18 cellular contexts compared by ENCODE assay signal in genomic region chr11:60889869-60890311, GRCh38. TPM values are rescaled to one million over a fixed set of nuclear protein-coding genes. Genes with fewer than 3 reads are reported as not detected.
DNase-seq lines count a peak whose midpoint lies in the region; ATAC-seq and TF ChIP-seq lines count a peak whose summit lies in the region.
"Had no signal": no experiment of that assay in that cellular context is flagged by ENCODE, and none has a peak within 500 bp of the region (broad histone marks: within the 10 kb centered on the region; RNA-seq: fewer than 3 reads in every experiment).

No MANE protein-coding gene starts in this region.

- H3K27me3 ChIP-seq in H7 (ENCODE audit: control insufficient read depth, insufficient read depth, low read length), result no peaks in the 10 kb centered on the region
- H3K27me3 ChIP-seq: adrenal gland, testis had no signal

- ATAC-seq in HG02763 (IDR thresholded peaks at IDR 0.05; ENCODE audit: unreplicated experiment), result no peak

- peaks cover 34% of the 10 kb centered on the region for H3K36me3 Mint-ChIP-seq in activated CD4-positive, alpha-beta memory T cell treated with anti-CD3 and anti-CD28 coated beads, Interleukin-2, amount 10 ng/mL, durations not matched to agents 7 days and 5 days (ENCODE audit: low read depth)
- peaks cover 43% of the 10 kb centered on the region for H3K36me3 Mint-ChIP-seq in activated CD4-positive, alpha-beta memory T cell treated with anti-CD3 and anti-CD28 coated beads for 36 hours
- peaks cover 30% of the 10 kb centered on the region for H3K36me3 Mint-ChIP-seq in neural crest cell (ENCODE audit: low read depth)

- peaks cover 6% of the 10 kb centered on the region for H3K36me3 ChIP-seq in H7 (replicated peaks; ENCODE audit: control insufficient read depth, insufficient read depth, low read length)

- H3K4me3 ChIP-seq in H7 (ENCODE audit: insufficient read depth, low read depth, low read length), result no peak overlapping the region
- H3K4me3 ChIP-seq: adrenal gland, testis had no signal

- peak overlapping the region; percentile 58 for H3K27ac ChIP-seq in VCaP
- H3K27ac ChIP-seq: adrenal gland, testis had no signal

- H3K27me3 Mint-ChIP-seq in activated CD4-positive, alpha-beta memory T cell treated with anti-CD3 and anti-CD28 coated beads, Interleukin-2, amount 10 ng/mL, durations not matched to agents 7 days and 5 days, result no peaks in the 10 kb centered on the region
- H3K27me3 Mint-ChIP-seq in activated CD4-positive, alpha-beta memory T cell treated with anti-CD3 and anti-CD28 coated beads for 36 hours, result no peaks in the 10 kb centered on the region
- H3K27me3 Mint-ChIP-seq in neural crest cell (ENCODE audit: low read depth), result no peaks in the 10 kb centered on the region
- H3K27me3 Mint-ChIP-seq: activated B cell treated with CpG ODN at 0.5 μM for 24 hours; CD4-positive, alpha-beta memory T cell had no signal

- no peak overlapping the region for H3K4me3 Mint-ChIP-seq in activated CD4-positive, alpha-beta memory T cell treated with anti-CD3 and anti-CD28 coated beads, Interleukin-2, amount 10 ng/mL, durations not matched to agents 7 days and 5 days
- no peak overlapping the region for H3K4me3 Mint-ChIP-seq in activated CD4-positive, alpha-beta memory T cell treated with anti-CD3 and anti-CD28 coated beads for 36 hours
- no peak overlapping the region for H3K4me3 Mint-ChIP-seq in neural crest cell
- H3K4me3 Mint-ChIP-seq: activated B cell treated with CpG ODN at 0.5 μM for 24 hours; CD4-positive, alpha-beta memory T cell; nephron had no signal

- peak overlapping the region; percentile 3 for H3K27ac Mint-ChIP-seq in activated CD4-positive, alpha-beta memory T cell treated with anti-CD3 and anti-CD28 coated beads, Interleukin-2, amount 10 ng/mL, durations not matched to agents 7 days and 5 days
- H3K27ac Mint-ChIP-seq in activated CD4-positive, alpha-beta memory T cell treated with anti-CD3 and anti-CD28 coated beads for 36 hours, result no peak overlapping the region
- peak overlapping the region; percentile 72 for H3K27ac Mint-ChIP-seq in neural crest cell (ENCODE audit: unreplicated experiment)
- H3K27ac Mint-ChIP-seq: activated B cell treated with CpG ODN at 0.5 μM for 24 hours, nephron had no signal

- H3K4me1 Mint-ChIP-seq in activated CD4-positive, alpha-beta memory T cell treated with anti-CD3 and anti-CD28 coated beads, Interleukin-2, amount 10 ng/mL, durations not matched to agents 7 days and 5 days, result peaks cover 7% of the 10 kb centered on the region
- no peaks in the 10 kb centered on the region for H3K4me1 Mint-ChIP-seq in activated CD4-positive, alpha-beta memory T cell treated with anti-CD3 and anti-CD28 coated beads for 36 hours (ENCODE audit: low read depth)
- no peaks in the 10 kb centered on the region for H3K4me1 Mint-ChIP-seq in neural crest cell
- H3K4me1 Mint-ChIP-seq: activated B cell treated with CpG ODN at 0.5 μM for 24 hours, nephron had no signal

- TF ChIP-seq CTCF in VCaP (conservative IDR thresholded peaks at IDR 0.05) (no peak), neural crest cell (conservative IDR thresholded peaks at IDR 0.05) (no peak)

- DNase-seq in activated CD4-positive, alpha-beta memory T cell treated with anti-CD3 and anti-CD28 coated beads, Interleukin-2, amount 10 ng/mL, durations not matched to agents 7 days and 5 days, result no peak
- DNase-seq in activated CD4-positive, alpha-beta memory T cell treated with anti-CD3 and anti-CD28 coated beads for 36 hours, result no peak
- no peak for DNase-seq in neural crest cell (ENCODE audit: low read depth, low spot score)
- DNase-seq in H7, result no peak
- DNase-seq: activated B cell treated with CpG ODN at 0.5 μM for 24 hours; CD4-positive, alpha-beta memory T cell; NCI-H1092 treated with DMSO at 0.1 percent for 48 hours; NCI-H748 treated with DMSO at 0.1 percent for 48 hours; retina; SW 1271; testis had no signal

- CTCF ChIA-PET in activated CD4-positive, alpha-beta memory T cell treated with anti-CD3 and anti-CD28 coated beads, Interleukin-2, amount 10 ng/mL, durations not matched to agents 7 days and 5 days (lab: Charles Lee), result interaction anchor here (0.9 to 5.3 kb wide), 3 partner anchors 9 to 61 kb away, joined by 3 to 281 read pairs (median 6); no protein-coding TSS in a partner anchor
- CTCF ChIA-PET in activated CD4-positive, alpha-beta memory T cell treated with anti-CD3 and anti-CD28 coated beads for 36 hours (lab: Charles Lee), result interaction anchor here (0.7 to 3.6 kb wide), 4 partner anchors 9 to 73 kb away, joined by 3 to 24 read pairs (median 10); no protein-coding TSS in a partner anchor

- intact Hi-C loops in activated CD4-positive, alpha-beta memory T cell treated with anti-CD3 and anti-CD28 coated beads for 36 hours (cut with micrococcal nuclease), result no loop called here

- POLR2A ChIA-PET in activated CD4-positive, alpha-beta memory T cell treated with anti-CD3 and anti-CD28 coated beads, Interleukin-2, amount 10 ng/mL, durations not matched to agents 7 days and 5 days (lab: Charles Lee), result interaction anchor here (1.2 to 1.8 kb wide), 2 partner anchors 9 to 14 kb away, joined by 4 to 6 read pairs; no protein-coding TSS in a partner anchor
- POLR2A ChIA-PET in activated CD4-positive, alpha-beta memory T cell treated with anti-CD3 and anti-CD28 coated beads for 36 hours (lab: Charles Lee), result interaction anchor here (1.3 kb wide), 1 partner anchor 12 kb away, joined by 4 read pairs; no protein-coding TSS in a partner anchor

- H3K9me3 Mint-ChIP-seq in activated CD4-positive, alpha-beta memory T cell treated with anti-CD3 and anti-CD28 coated beads, Interleukin-2, amount 10 ng/mL, durations not matched to agents 7 days and 5 days, result no peaks in the 10 kb centered on the region
- H3K9me3 Mint-ChIP-seq in activated CD4-positive, alpha-beta memory T cell treated with anti-CD3 and anti-CD28 coated beads for 36 hours, result no peaks in the 10 kb centered on the region
- no peaks in the 10 kb centered on the region for H3K9me3 Mint-ChIP-seq in neural crest cell
- H3K9me3 Mint-ChIP-seq: activated B cell treated with CpG ODN at 0.5 μM for 24 hours; CD4-positive, alpha-beta memory T cell had no signal

RNA-seq across cellular contexts. Expression of gene PRPF19, which starts 16.5 kb away (rescaled TPM):
- total RNA-seq in activated CD4-positive, alpha-beta memory T cell treated with anti-CD3 and anti-CD28 coated beads, Interleukin-2, amount 10 ng/mL, durations not matched to agents 7 days and 5 days, result 100 to 1,000 TPM in 1 of 2 experiments, 10 to 100 TPM in 1; 99.2 to 103 TPM
- 100 to 1,000 TPM; 127 to 139 TPM for total RNA-seq in activated CD4-positive, alpha-beta memory T cell treated with anti-CD3 and anti-CD28 coated beads for 36 hours
- total RNA-seq in neural crest cell, result 183 and 189 TPM in 2 replicates
- total RNA-seq in H7 (2014; rRNA removed; shearing (Covaris generic)), result 93.8 and 123 TPM in 2 replicates

RNA-seq across cellular contexts. Expression of gene ZP1, which starts 22.5 kb away (rescaled TPM):
- total RNA-seq in activated CD4-positive, alpha-beta memory T cell treated with anti-CD3 and anti-CD28 coated beads, Interleukin-2, amount 10 ng/mL, durations not matched to agents 7 days and 5 days, result under 1 TPM in 1 of 2 experiments, not detected in 1; 0.18 TPM
- total RNA-seq in activated CD4-positive, alpha-beta memory T cell treated with anti-CD3 and anti-CD28 coated beads for 36 hours, result not detected
- not detected in 2 replicates for total RNA-seq in neural crest cell
- total RNA-seq in H7 (2014; rRNA removed; shearing (Covaris generic)), result not detected in 2 replicates
- total RNA-seq: A673, activated B cell treated with CpG ODN at 0.5 μM for 24 hours, frontal cortex, lung microvascular endothelial cell had no signal

RNA-seq across cellular contexts. Expression of gene TMEM109, which starts 24.1 kb away (rescaled TPM):
- total RNA-seq in activated CD4-positive, alpha-beta memory T cell treated with anti-CD3 and anti-CD28 coated beads, Interleukin-2, amount 10 ng/mL, durations not matched to agents 7 days and 5 days, result 100 to 1,000 TPM; 101 to 110 TPM
- 100 to 1,000 TPM; 101 to 106 TPM for total RNA-seq in activated CD4-positive, alpha-beta memory T cell treated with anti-CD3 and anti-CD28 coated beads for 36 hours
- 64.4 and 65.6 TPM in 2 replicates for total RNA-seq in neural crest cell
- 30.6 and 35.1 TPM in 2 replicates for total RNA-seq in H7 (2014; rRNA removed; shearing (Covaris generic))

RNA-seq across cellular contexts. Expression of gene PTGDR2, which starts 34.1 kb away (rescaled TPM):
- 1 to 10 TPM; 5.7 TPM for total RNA-seq in activated CD4-positive, alpha-beta memory T cell treated with anti-CD3 and anti-CD28 coated beads, Interleukin-2, amount 10 ng/mL, durations not matched to agents 7 days and 5 days
- under 1 TPM; 0.33 to 0.36 TPM for total RNA-seq in activated CD4-positive, alpha-beta memory T cell treated with anti-CD3 and anti-CD28 coated beads for 36 hours
- total RNA-seq in neural crest cell, result 0.16 and 0.32 TPM in 2 replicates
- 0.03 and 0.44 TPM in 2 replicates for total RNA-seq in H7 (2014; rRNA removed; shearing (Covaris generic))
- total RNA-seq: activated B cell treated with CpG ODN at 0.5 μM for 24 hours had no signal

RNA-seq across cellular contexts. Expression of gene TMEM132A, which starts 34.4 kb away (rescaled TPM):
- under 1 TPM in 1 of 2 experiments, not detected in 1; 0.30 TPM for total RNA-seq in activated CD4-positive, alpha-beta memory T cell treated with anti-CD3 and anti-CD28 coated beads, Interleukin-2, amount 10 ng/mL, durations not matched to agents 7 days and 5 days
- 1 to 10 TPM; 3.3 to 5.7 TPM for total RNA-seq in activated CD4-positive, alpha-beta memory T cell treated with anti-CD3 and anti-CD28 coated beads for 36 hours
- total RNA-seq in neural crest cell, result 195 and 216 TPM in 2 replicates
- 66.0 and 73.9 TPM in 2 replicates for total RNA-seq in H7 (2014; rRNA removed; shearing (Covaris generic))
